In the genomic region with DNA sequence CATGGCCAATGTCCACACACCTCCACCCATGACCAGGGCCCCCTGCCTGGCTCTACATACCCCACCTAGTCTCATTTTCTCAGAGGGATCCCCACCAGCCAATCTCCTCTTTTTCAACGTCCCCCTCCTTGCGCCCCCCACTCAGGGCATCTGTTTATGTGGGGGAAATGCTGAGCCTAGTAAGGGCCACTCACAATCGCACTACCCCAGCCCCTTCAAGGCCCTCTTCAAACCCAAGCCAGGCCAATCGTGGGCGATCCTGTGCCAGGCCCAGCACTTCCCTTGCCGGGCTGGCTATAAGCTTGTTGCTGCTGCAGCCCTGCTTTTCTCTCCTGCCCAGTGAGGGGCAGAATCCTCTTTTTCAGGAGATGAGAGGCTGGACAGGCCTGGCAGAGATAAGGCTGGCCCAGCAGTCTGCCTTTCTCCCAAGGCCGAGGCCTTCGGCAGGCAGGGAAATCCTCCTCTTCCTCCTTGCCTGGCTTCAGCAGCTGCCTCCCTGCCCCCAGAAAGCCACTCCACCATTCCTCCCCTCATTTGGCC, we compare ENCODE assay signal across 16 cellular contexts. TPM values are rescaled to one million over a fixed set of nuclear protein-coding genes. Genes with fewer than 3 reads are reported as not detected.
DNase-seq lines count a peak whose midpoint lies in the region; ATAC-seq, FAIRE-seq and TF ChIP-seq lines count a peak whose summit lies in the region.
"Had no signal": no experiment of that assay in that cellular context is flagged by ENCODE, and none has a peak within 500 bp of the region (broad histone marks: within the 10 kb centered on the region; RNA-seq: fewer than 3 reads in every experiment).

No MANE protein-coding gene starts in this region.

- peak overlapping the region; percentile 36 to 81 (median 79) for H3K27ac Mint-ChIP-seq in brain

- TF ChIP-seq CTCF in RWPE1 (conservative IDR thresholded peaks at IDR 0.05; ENCODE audit: low read depth) = no peak
- no peak for TF ChIP-seq CTCF in brain (conservative IDR thresholded peaks at IDR 0.05)
- no peak for TF ChIP-seq CTCF in stomach (IDR thresholded peaks at IDR 0.05)
- TF ChIP-seq CTCF in D721Med (IDR thresholded peaks at IDR 0.05; ENCODE audit: insufficient read depth, missing control alignments) = no peak

- H3K4me1 Mint-ChIP-seq in brain = peaks cover 54% of the 10 kb centered on the region

- TF ChIP-seq POLR2A in stomach (IDR thresholded peaks at IDR 0.05) = no peak

- H3K9me3 Mint-ChIP-seq in brain = no peaks in the 10 kb centered on the region

- peak overlapping the region; percentile 23 for H3K27ac ChIP-seq in RWPE1
- H3K27ac ChIP-seq in stomach = peak overlapping the region in 4 of 5 donors; percentile 20 to 60 (median 34)

- WGBS in stomach, 5 donors = 75 to 84% (median 81%) methylated on average over 8 of the region's 8 CpGs

- no peaks in the 10 kb centered on the region for H3K27me3 ChIP-seq in mucosa of stomach (ENCODE audit: control insufficient read depth, insufficient read depth, low read length)
- no peaks in the 10 kb centered on the region for H3K27me3 ChIP-seq in stomach
- H3K27me3 ChIP-seq: MG63 had no signal

- peak overlapping the region; percentile 62 for H3K9ac ChIP-seq in mucosa of stomach (ENCODE audit: low read length)

- H3K9me3 ChIP-seq in mucosa of stomach (ENCODE audit: control insufficient read depth, low read length) (no peaks in the 10 kb centered on the region), stomach (no peaks in the 10 kb centered on the region)
- H3K9me3 ChIP-seq: MG63 had no signal

- POLR2A ChIA-PET in RWPE1 (lab: Yijun Ruan, JAX; ENCODE audit: low non-redundant PET) = no interaction called here

- FAIRE-seq in D721Med (lab: Jason Lieb, UNC) = no peak
- FAIRE-seq: bronchial epithelial cell, H54 had no signal

- H3K4me1 ChIP-seq in mucosa of stomach (ENCODE audit: control insufficient read depth, insufficient read depth, low read length) (peaks cover 99% of the 10 kb centered on the region), stomach (peaks cover 76 to 100% (median 95%) of the 10 kb centered on the region in 4 donors)

- H3K36me3 ChIP-seq in mucosa of stomach (ENCODE audit: control insufficient read depth, insufficient read depth, low read length) (peaks cover 14% of the 10 kb centered on the region), stomach (peaks cover 14 to 89% (median 66%) of the 10 kb centered on the region in 4 donors)
- H3K36me3 ChIP-seq: MG63 had no signal

- TF ChIP-seq EP300 in stomach (IDR thresholded peaks at IDR 0.05) = no peak

- H3K4me3 Mint-ChIP-seq in brain = no peak overlapping the region

- peaks cover 15% of the 10 kb centered on the region for H3K36me3 Mint-ChIP-seq in brain

- no peak overlapping the region for H3K4me3 ChIP-seq in mucosa of stomach (ENCODE audit: low read length)
- no peak overlapping the region for H3K4me3 ChIP-seq in stomach
- H3K4me3 ChIP-seq: MG63 had no signal

- intact Hi-C loops in stomach (cut with DNase I; ENCODE audit: low total_unique reads) = no loop called here

- H3K27me3 Mint-ChIP-seq in brain = peaks cover 6% of the 10 kb centered on the region

- DNase-seq in RWPE1 (ENCODE audit: low spot score) (no peak), stomach (no peak), midbrain (lab: John Stamatoyannopoulos, UW) (no peak), D721Med (ENCODE audit: insufficient read length, low spot score) (no peak), NCI-H1436 treated with DMSO at 0.1 percent for 48 hours (lab: John Stamatoyannopoulos, UW) (no peak)
- DNase-seq: MG63, NCI-H187, SIG-M5 had no signal

- no peak for ATAC-seq in HG02852 (IDR thresholded peaks at IDR 0.05; ENCODE audit: unreplicated experiment)

- CTCF ChIA-PET in RWPE1 (lab: Yijun Ruan, JAX) = interaction anchor here (0.6 to 2.8 kb wide), 7 partner anchors 9 to 467 kb away, joined by 4 to 13 read pairs (median 5); no protein-coding TSS in a partner anchor

RNA-seq across cellular contexts. Expression of a gene that starts 16.1 kb away (rescaled TPM):
- 47.9 TPM for polyA plus RNA-seq in brain (ENCODE audit: insufficient read depth, low read depth, low replicate concordance)
- 100 to 1,000 TPM in 1 of 5 donors, 10 to 100 TPM in 1, 1 to 10 TPM in 1, under 1 TPM in 1, not detected in 1; 0.89 to 837 (median 9.6) TPM for total RNA-seq in stomach
- polyA plus RNA-seq in stomach = 10 to 100 TPM in 1 of 3 donors, 1 to 10 TPM in 2; 1.5 to 16.7 (median 2.9) TPM
- total RNA-seq: pulmonary artery endothelial cell, temporal lobe had no signal

RNA-seq across cellular contexts. Expression of a gene that starts 30.8 kb away (rescaled TPM):
- polyA plus RNA-seq in brain (ENCODE audit: insufficient read depth, low read depth, low replicate concordance) = 10.6 TPM
- 10 to 100 TPM in 2 of 5 donors, 1 to 10 TPM in 2, not detected in 1; 6.1 to 33.6 (median 11.6) TPM for total RNA-seq in stomach
- 1 to 10 TPM; 2.0 to 4.7 (median 4.4) TPM for polyA plus RNA-seq in stomach

RNA-seq across cellular contexts. Expression of a gene that starts 33.9 kb away (rescaled TPM):
- 208 TPM for polyA plus RNA-seq in brain (ENCODE audit: insufficient read depth, low read depth, low replicate concordance)
- 100 to 1,000 TPM in 1 of 5 donors, 10 to 100 TPM in 4; 23.5 to 102 (median 72.2) TPM for total RNA-seq in stomach
- 100 to 1,000 TPM in 1 of 3 donors, 10 to 100 TPM in 2; 36.5 to 102 (median 57.7) TPM for polyA plus RNA-seq in stomach

RNA-seq across cellular contexts. Expression of a gene that starts 36.3 kb away (rescaled TPM):
- polyA plus RNA-seq in brain (ENCODE audit: insufficient read depth, low read depth, low replicate concordance) (0.49 TPM), stomach (not detected)
- not detected for total RNA-seq in stomach
- total RNA-seq: bronchial epithelial cell, myocyte, pulmonary artery endothelial cell, temporal lobe had no signal

RNA-seq across cellular contexts. Expression of a gene that starts 53.7 kb away (rescaled TPM):
- polyA plus RNA-seq in brain (ENCODE audit: insufficient read depth, low read depth, low replicate concordance) (438 TPM), stomach (10 to 100 TPM in 2 of 3 donors, 1 to 10 TPM in 1; 10.0 to 38.8 (median 11.8) TPM)
- 100 to 1,000 TPM in 1 of 5 donors, 10 to 100 TPM in 3, 1 to 10 TPM in 1; 5.8 to 127 (median 15.8) TPM for total RNA-seq in stomach
- total RNA-seq: bronchial epithelial cell had no signal
